ENCODE assay signal across 12 cellular contexts in genomic region chr12:93127107-93127560, GRCh38.
DNase-seq lines count a peak whose midpoint lies in the region; ATAC-seq and TF ChIP-seq lines count a peak whose summit lies in the region.
"Had no signal": no experiment of that assay in that cellular context is flagged by ENCODE, and none has a peak within 500 bp of the region (broad histone marks: within the 10 kb centered on the region; RNA-seq: fewer than 3 reads in every experiment).

No MANE protein-coding gene starts in this region.

- H3K9me3 ChIP-seq in esophagus muscularis mucosa (no peaks in the 10 kb centered on the region), left lung (no peaks in the 10 kb centered on the region), skeletal muscle satellite cell (replicated peaks; ENCODE audit: low read length) (no peaks in the 10 kb centered on the region), Karpas-422 (ENCODE audit: low read length) (no peaks in the 10 kb centered on the region)
- H3K9me3 ChIP-seq: SJCRH30 had no signal

- TF ChIP-seq EP300 in esophagus muscularis mucosa (IDR thresholded peaks at IDR 0.05) = no peak

- 75% methylated on average over 7 of the region's 7 CpGs for WGBS in esophagus muscularis mucosa

- H3K36me3 ChIP-seq in esophagus muscularis mucosa (no peaks in the 10 kb centered on the region), left lung (no peaks in the 10 kb centered on the region), skeletal muscle satellite cell (ENCODE audit: insufficient read depth, low read length) (no peaks in the 10 kb centered on the region), Karpas-422 (ENCODE audit: insufficient read depth, low read length) (no peaks in the 10 kb centered on the region)
- H3K36me3 ChIP-seq: SJCRH30 had no signal

- H3K4me1 ChIP-seq in esophagus muscularis mucosa (peaks cover 32 to 57% (median 46%) of the 10 kb centered on the region in 4 donors), left lung (peaks cover 10 to 48% of the 10 kb centered on the region in 2 donors), skeletal muscle satellite cell (ENCODE audit: control insufficient read depth, insufficient read depth, low read length) (peaks cover 20% of the 10 kb centered on the region), Karpas-422 (ENCODE audit: low read length) (no peaks in the 10 kb centered on the region)

- TF ChIP-seq CTCF in esophagus muscularis mucosa (IDR thresholded peaks at IDR 0.05) (no peak), left lung (IDR thresholded peaks at IDR 0.05) (no peak)

- intact Hi-C loops in esophagus muscularis mucosa (cut with DNase I) (loop anchor here (5.0 to 10.0 kb wide), 2 partner anchors 55 to 258 kb away; no protein-coding TSS in a partner anchor), left lung (cut with DNase I) (no loop called here)

- H3K9ac ChIP-seq in skeletal muscle satellite cell (ENCODE audit: low read depth, low read length) (no peak overlapping the region), Karpas-422 (ENCODE audit: low read length) (no peak overlapping the region)
- H3K9ac ChIP-seq: parathyroid adenoma had no signal

- H3K4me2 ChIP-seq in skeletal muscle satellite cell (ENCODE audit: low read length) = peak overlapping the region; percentile 0
- H3K4me2 ChIP-seq in Karpas-422 (ENCODE audit: low read depth, low read length, poor library complexity, severe bottlenecking) = no peak overlapping the region

- H3K9me2 ChIP-seq in Karpas-422 (replicated peaks; ENCODE audit: insufficient read depth, low read length) = no peaks in the 10 kb centered on the region

- H3K27me3 ChIP-seq in esophagus muscularis mucosa = no peaks in the 10 kb centered on the region
- no peaks in the 10 kb centered on the region for H3K27me3 ChIP-seq in left lung
- no peaks in the 10 kb centered on the region for H3K27me3 ChIP-seq in skeletal muscle satellite cell (ENCODE audit: control insufficient read depth, insufficient read depth, low read length)
- H3K27me3 ChIP-seq in Karpas-422 (ENCODE audit: low read length) = no peaks in the 10 kb centered on the region
- H3K27me3 ChIP-seq: SJCRH30 had no signal

- H4K20me1 ChIP-seq in Karpas-422 (ENCODE audit: insufficient read depth, low read depth, low read length) = no peaks in the 10 kb centered on the region

- H2AFZ ChIP-seq in Karpas-422 (ENCODE audit: low read length) = no peak overlapping the region

- peak; percentile 38 for DNase-seq in EL
- no peak for DNase-seq in esophagus muscularis mucosa (ENCODE audit: extremely low spot score)
- peak in 1 of 2 donors; percentile 41 for DNase-seq in left lung
- no peak for DNase-seq in activated CD4-positive, alpha-beta T cell treated with anti-CD3 and anti-CD28 coated beads for 4 hours
- DNase-seq in Karpas-422 = no peak
- DNase-seq: activated CD4-positive, alpha-beta memory T cell treated with anti-CD3 and anti-CD28 coated beads for 36 hours; anterior cingulate cortex had no signal

- ATAC-seq in left lung (peak; percentile 43), HG03432 (IDR thresholded peaks at IDR 0.05; ENCODE audit: unreplicated experiment) (no peak), GM21367 (IDR thresholded peaks at IDR 0.05; ENCODE audit: unreplicated experiment) (no peak)

- H3K79me2 ChIP-seq in Karpas-422 (ENCODE audit: low read length) = no peaks in the 10 kb centered on the region
- H3K79me2 ChIP-seq: parathyroid adenoma had no signal

- peak overlapping the region; percentile 80 to 87 (median 84) for H3K27ac ChIP-seq in esophagus muscularis mucosa (replicated peaks in 1 of 4)
- peak overlapping the region; percentile 75 for H3K27ac ChIP-seq in left lung
- H3K27ac ChIP-seq in Karpas-422 (ENCODE audit: low read length) = no peak overlapping the region
- H3K27ac ChIP-seq: parathyroid adenoma, SJCRH30 had no signal

- no peak for TF ChIP-seq POLR2A in esophagus muscularis mucosa (IDR thresholded peaks at IDR 0.05; ENCODE audit: low read depth)

- H3K4me3 ChIP-seq in esophagus muscularis mucosa (no peak overlapping the region), left lung (no peak overlapping the region), skeletal muscle satellite cell (ENCODE audit: low read length) (no peak overlapping the region), Karpas-422 (ENCODE audit: low read length) (no peak overlapping the region)
- H3K4me3 ChIP-seq: SJCRH30 had no signal
